Comparison of ENCODE assay signal across 1 cellular context in the genomic region with DNA sequence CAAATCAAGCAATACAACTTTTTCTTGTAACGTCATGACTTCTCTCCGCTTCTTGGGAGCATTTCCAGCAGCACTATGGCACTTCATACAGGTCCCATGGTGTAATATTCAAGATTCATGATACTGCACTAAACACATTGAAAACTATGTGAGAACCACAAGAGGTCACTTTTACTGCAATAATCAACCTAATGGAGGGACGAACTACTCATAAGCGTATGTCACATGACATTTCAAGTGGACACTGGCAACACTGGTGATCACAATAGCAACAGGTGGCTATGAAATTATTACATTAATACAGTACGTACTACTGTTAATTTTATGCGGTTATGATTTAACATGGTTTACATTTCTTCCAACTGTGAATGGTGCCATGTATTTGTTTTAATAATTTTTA.
TF ChIP-seq lines count a peak whose summit lies in the region.

No MANE protein-coding gene starts in this region.

TF ChIP-seq in WTC11, 78 proteins besides CTCF, POLR2A, EP300 and RAD21 (continued from another document):
- TF ChIP-seq, protein P1, sequence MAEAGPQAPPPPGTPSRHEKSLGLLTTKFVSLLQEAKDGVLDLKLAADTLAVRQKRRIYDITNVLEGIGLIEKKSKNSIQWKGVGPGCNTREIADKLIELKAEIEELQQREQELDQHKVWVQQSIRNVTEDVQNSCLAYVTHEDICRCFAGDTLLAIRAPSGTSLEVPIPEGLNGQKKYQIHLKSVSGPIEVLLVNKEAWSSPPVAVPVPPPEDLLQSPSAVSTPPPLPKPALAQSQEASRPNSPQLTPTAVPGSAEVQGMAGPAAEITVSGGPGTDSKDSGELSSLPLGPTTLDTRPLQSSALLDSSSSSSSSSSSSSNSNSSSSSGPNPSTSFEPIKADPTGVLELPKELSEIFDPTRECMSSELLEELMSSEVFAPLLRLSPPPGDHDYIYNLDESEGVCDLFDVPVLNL (CRISPR knock-in tag; IDR thresholded peaks at IDR 0.05; ENCODE audit: borderline replicate concordance, low read depth) = no peak
- no peak for TF ChIP-seq RORB (CRISPR knock-in tag; IDR thresholded peaks at IDR 0.05)
- no peak for TF ChIP-seq EMX1 (CRISPR knock-in tag; IDR thresholded peaks at IDR 0.05)
- TF ChIP-seq, protein P2, sequence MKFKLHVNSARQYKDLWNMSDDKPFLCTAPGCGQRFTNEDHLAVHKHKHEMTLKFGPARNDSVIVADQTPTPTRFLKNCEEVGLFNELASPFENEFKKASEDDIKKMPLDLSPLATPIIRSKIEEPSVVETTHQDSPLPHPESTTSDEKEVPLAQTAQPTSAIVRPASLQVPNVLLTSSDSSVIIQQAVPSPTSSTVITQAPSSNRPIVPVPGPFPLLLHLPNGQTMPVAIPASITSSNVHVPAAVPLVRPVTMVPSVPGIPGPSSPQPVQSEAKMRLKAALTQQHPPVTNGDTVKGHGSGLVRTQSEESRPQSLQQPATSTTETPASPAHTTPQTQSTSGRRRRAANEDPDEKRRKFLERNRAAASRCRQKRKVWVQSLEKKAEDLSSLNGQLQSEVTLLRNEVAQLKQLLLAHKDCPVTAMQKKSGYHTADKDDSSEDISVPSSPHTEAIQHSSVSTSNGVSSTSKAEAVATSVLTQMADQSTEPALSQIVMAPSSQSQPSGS (CRISPR knock-in tag; IDR thresholded peaks at IDR 0.05; ENCODE audit: borderline replicate concordance, low read depth) = no peak
